ENCODE assay signal across 1 cellular context in genomic region chr22:42943981-42944380, GRCh38.
TF ChIP-seq lines count a peak whose summit lies in the region.

No MANE protein-coding gene starts in this region.

TF ChIP-seq in HepG2, 621 proteins besides CTCF, POLR2A, EP300 and RAD21 (continued from another document):
- TF ChIP-seq ZNF280D (CRISPR knock-in tag; IDR thresholded peaks at IDR 0.05), result no peak
- TF ChIP-seq ATF2 (CRISPR knock-in tag; IDR thresholded peaks at IDR 0.05), result no peak
- TF ChIP-seq ZNF143 (CRISPR knock-in tag; IDR thresholded peaks at IDR 0.05), result no peak
- TF ChIP-seq ZUFSP (CRISPR knock-in tag; IDR thresholded peaks at IDR 0.05; ENCODE audit: borderline replicate concordance), result no peak
- TF ChIP-seq ZBTB21 (CRISPR knock-in tag; IDR thresholded peaks at IDR 0.05), result no peak
- TF ChIP-seq ZNF883 (CRISPR knock-in tag; IDR thresholded peaks at IDR 0.05; ENCODE audit: not compliant biosample characterization), result no peak
- no peak for TF ChIP-seq ATRX (CRISPR knock-in tag; IDR thresholded peaks at IDR 0.05; ENCODE audit: borderline replicate concordance)
- TF ChIP-seq MTERF4 (CRISPR knock-in tag; IDR thresholded peaks at IDR 0.05), result no peak
- no peak for TF ChIP-seq PCBP2 (optimal IDR thresholded peaks at IDR 0.05; ENCODE audit: low read depth, low read length, poor library complexity, severe bottlenecking)
